In genomic region chr1:226530591-226530990, GRCh38 we compare ENCODE assay signal across 27 cellular contexts. TPM values are rescaled to one million over a fixed set of nuclear protein-coding genes. Genes with fewer than 3 reads are reported as not detected.
"Had no signal": no experiment of that assay in that cellular context is flagged by ENCODE, and none has a peak within 500 bp of the region (broad histone marks: within the 10 kb centered on the region; RNA-seq: fewer than 3 reads in every experiment).

No MANE protein-coding gene starts in this region.

- H3K27me3 Mint-ChIP-seq: dendritic cell treated with granulocyte-macrophage colony-stimulating factor and Interleukin-4, amounts not matched to agents 40 ng/mL and 50 ng/mL, for 4 days had no signal

- ATAC-seq: activated CD8-positive, alpha-beta T cell treated with anti-CD3 and anti-CD28 coated beads for 36 hours; activated naive CD4-positive, alpha-beta T cell treated with anti-CD3 and anti-CD28 coated beads, Interleukin-2, amount 50 U/mL, for 72 hours; activated T-cell treated with anti-CD3 and anti-CD28 coated beads, Interleukin-2, amount 50 U/mL, for 4 hours; activated T-helper 17 cell treated with anti-CD3 and anti-CD28 coated beads, Interleukin-2, amount 50 U/mL, for 72 hours; esophagus mucosa; SK-N-SH treated with all-trans-retinoic acid at 6 μM for 48 hours; T-helper 17 cell; WTC11 had no signal

- H3K4me3 Mint-ChIP-seq: activated CD8-positive, alpha-beta T cell treated with anti-CD3 and anti-CD28 coated beads for 36 hours; activated naive CD4-positive, alpha-beta T cell treated with anti-CD3 and anti-CD28 coated beads, Interleukin-2, amount 10 ng/mL, durations not matched to agents 7 days and 5 days; activated naive CD8-positive, alpha-beta T cell treated with anti-CD3 and anti-CD28 coated beads, Interleukin-2, amount 10 ng/mL, durations not matched to agents 7 days and 5 days; activated T-cell treated with anti-CD3 and anti-CD28 coated beads, Interleukin-2, amount 50 U/mL, for 4 hours; activated T-helper 17 cell treated with anti-CD3 and anti-CD28 coated beads, Interleukin-2, amount 50 U/mL, for 72 hours; brain; central memory CD8-positive, alpha-beta T cell; dendritic cell treated with granulocyte-macrophage colony-stimulating factor and Interleukin-4, amounts not matched to agents 40 ng/mL and 50 ng/mL, for 4 days; endodermal cell; T-helper 17 cell; T-helper 2 cell treated with Interferon-gamma antibody and Interleukin-4, amounts not matched to agents 5 μg/mL and 100 μg/mL, for 36 hours; WTC11 had no signal

- H3K4me1 Mint-ChIP-seq: activated naive CD4-positive, alpha-beta T cell treated with anti-CD3 and anti-CD28 coated beads, Interleukin-2, amount 10 ng/mL, durations not matched to agents 7 days and 5 days; activated naive CD8-positive, alpha-beta T cell treated with anti-CD3 and anti-CD28 coated beads, Interleukin-2, amount 10 ng/mL, durations not matched to agents 7 days and 5 days; activated T-helper 17 cell treated with anti-CD3 and anti-CD28 coated beads, Interleukin-2, amount 50 U/mL, for 72 hours had no signal

- H3K36me3 Mint-ChIP-seq: activated naive CD4-positive, alpha-beta T cell treated with anti-CD3 and anti-CD28 coated beads, Interleukin-2, amount 10 ng/mL, durations not matched to agents 7 days and 5 days; activated naive CD4-positive, alpha-beta T cell treated with anti-CD3 and anti-CD28 coated beads, Interleukin-2, amount 50 U/mL, for 72 hours; activated naive CD8-positive, alpha-beta T cell treated with anti-CD3 and anti-CD28 coated beads, Interleukin-2, amount 10 ng/mL, durations not matched to agents 7 days and 5 days; brain; WTC11 had no signal

- DNase-seq: activated CD4-positive, alpha-beta T cell treated with anti-CD3 and anti-CD28 coated beads for 1 hour; activated CD4-positive, alpha-beta T cell treated with anti-CD3 and anti-CD28 coated beads for 4 hours; activated CD4-positive, alpha-beta T cell treated with anti-CD3 and anti-CD28 coated beads, Interleukin-2, amount 50 U/mL, for 1 hour; activated CD4-positive, alpha-beta T cell treated with anti-CD3 and anti-CD28 coated beads, Interleukin-2, amount 50 U/mL, for 48 hours; activated CD8-positive, alpha-beta memory T cell treated with anti-CD3 and anti-CD28 coated beads for 24 hours; activated CD8-positive, alpha-beta T cell treated with anti-CD3 and anti-CD28 coated beads for 36 hours; activated gamma-delta T cell; activated naive CD4-positive, alpha-beta T cell; activated naive CD4-positive, alpha-beta T cell treated with anti-CD3 and anti-CD28 coated beads, Interleukin-2, amount 10 ng/mL, durations not matched to agents 7 days and 5 days; activated naive CD8-positive, alpha-beta T cell treated with anti-CD3 and anti-CD28 coated beads, Interleukin-2, amount 10 ng/mL, durations not matched to agents 7 days and 5 days; activated T-cell treated with anti-CD3 and anti-CD28 coated beads, Interleukin-2, amount 50 U/mL, for 4 hours; dorsolateral prefrontal cortex; effector memory CD4-positive, alpha-beta T cell; foreskin fibroblast; T-helper 1 cell; T-helper 17 cell; T1000 had no signal

- H3K27ac Mint-ChIP-seq: activated CD8-positive, alpha-beta T cell treated with anti-CD3 and anti-CD28 coated beads for 36 hours; activated naive CD4-positive, alpha-beta T cell treated with anti-CD3 and anti-CD28 coated beads, Interleukin-2, amount 10 ng/mL, durations not matched to agents 7 days and 5 days; activated naive CD4-positive, alpha-beta T cell treated with anti-CD3 and anti-CD28 coated beads, Interleukin-2, amount 50 U/mL, for 72 hours; activated naive CD8-positive, alpha-beta T cell treated with anti-CD3 and anti-CD28 coated beads, Interleukin-2, amount 10 ng/mL, durations not matched to agents 7 days and 5 days; activated T-helper 17 cell treated with anti-CD3 and anti-CD28 coated beads, Interleukin-2, amount 50 U/mL, for 72 hours; dendritic cell treated with granulocyte-macrophage colony-stimulating factor and Interleukin-4, amounts not matched to agents 40 ng/mL and 50 ng/mL, for 4 days; endodermal cell; T-helper 17 cell; T-helper 2 cell treated with Interferon-gamma antibody and Interleukin-4, amounts not matched to agents 5 μg/mL and 100 μg/mL, for 36 hours; WTC11 had no signal

- H3K9me3 Mint-ChIP-seq: activated CD8-positive, alpha-beta T cell treated with anti-CD3 and anti-CD28 coated beads for 36 hours; activated naive CD4-positive, alpha-beta T cell treated with anti-CD3 and anti-CD28 coated beads, Interleukin-2, amount 10 ng/mL, durations not matched to agents 7 days and 5 days; activated naive CD4-positive, alpha-beta T cell treated with anti-CD3 and anti-CD28 coated beads, Interleukin-2, amount 50 U/mL, for 72 hours; activated naive CD8-positive, alpha-beta T cell treated with anti-CD3 and anti-CD28 coated beads, Interleukin-2, amount 10 ng/mL, durations not matched to agents 7 days and 5 days; activated T-cell treated with anti-CD3 and anti-CD28 coated beads, Interleukin-2, amount 50 U/mL, for 4 hours; activated T-helper 17 cell treated with anti-CD3 and anti-CD28 coated beads, Interleukin-2, amount 50 U/mL, for 72 hours; central memory CD8-positive, alpha-beta T cell; T-helper 2 cell treated with Interferon-gamma antibody and Interleukin-4, amounts not matched to agents 5 μg/mL and 100 μg/mL, for 36 hours had no signal

RNA-seq across cellular contexts. Expression of gene STUM, which starts 18.0 kb away (rescaled TPM):
- total RNA-seq: activated CD8-positive, alpha-beta T cell treated with anti-CD3 and anti-CD28 coated beads for 36 hours; activated naive CD4-positive, alpha-beta T cell treated with anti-CD3 and anti-CD28 coated beads, Interleukin-2, amount 50 U/mL, for 72 hours; activated naive CD8-positive, alpha-beta T cell treated with anti-CD3 and anti-CD28 coated beads, Interleukin-2, amount 10 ng/mL, durations not matched to agents 7 days and 5 days; activated T-cell treated with anti-CD3 and anti-CD28 coated beads, Interleukin-2, amount 50 U/mL, for 4 hours; activated T-helper 17 cell treated with anti-CD3 and anti-CD28 coated beads, Interleukin-2, amount 50 U/mL, for 72 hours; T-helper 17 cell had no signal
